16 cellular contexts compared by ENCODE assay signal in genomic region chr10:58622286-58622685, GRCh38.
"Had no signal": no experiment of that assay in that cellular context is flagged by ENCODE, and none has a peak within 500 bp of the region (broad histone marks: within the 10 kb centered on the region; RNA-seq: fewer than 3 reads in every experiment).

No MANE protein-coding gene starts in this region.

- H2AFZ ChIP-seq: hepatocyte had no signal

- H3K27me3 ChIP-seq: gastroesophageal sphincter, hepatocyte, pancreas, stomach, uterus had no signal

- H3K4me1 ChIP-seq: gastroesophageal sphincter, pancreas, stomach, uterus had no signal

- H3K36me3 Mint-ChIP-seq: activated naive CD4-positive, alpha-beta T cell treated with anti-CD3 and anti-CD28 coated beads, Interleukin-2, amount 10 ng/mL, durations not matched to agents 7 days and 5 days had no signal

- FAIRE-seq: pancreas had no signal

- ATAC-seq: activated T-helper 17 cell treated with anti-CD3 and anti-CD28 coated beads, Interleukin-2, amount 50 U/mL, for 72 hours; gastroesophageal sphincter; pancreas had no signal

- H3K4me3 ChIP-seq: gastroesophageal sphincter, hepatocyte, pancreas, stomach, uterus had no signal

- H3K4me2 ChIP-seq: hepatocyte had no signal

- H3K9me3 ChIP-seq: gastroesophageal sphincter, pancreas, stomach, uterus had no signal

- H3K9me3 Mint-ChIP-seq: activated naive CD4-positive, alpha-beta T cell treated with anti-CD3 and anti-CD28 coated beads, Interleukin-2, amount 10 ng/mL, durations not matched to agents 7 days and 5 days; activated T-helper 17 cell treated with anti-CD3 and anti-CD28 coated beads, Interleukin-2, amount 50 U/mL, for 72 hours; T-helper 1 cell treated with Interleukin-12 subunit alpha and Interleukin-12 subunit beta and Interleukin-4 antibody, amounts not matched to agents 30 μg/mL and 1 μg/mL, for 36 hours had no signal

- H3K4me1 Mint-ChIP-seq: activated naive CD4-positive, alpha-beta T cell treated with anti-CD3 and anti-CD28 coated beads, Interleukin-2, amount 10 ng/mL, durations not matched to agents 7 days and 5 days; activated T-helper 17 cell treated with anti-CD3 and anti-CD28 coated beads, Interleukin-2, amount 50 U/mL, for 72 hours had no signal

- H3K27ac Mint-ChIP-seq: activated naive CD4-positive, alpha-beta T cell treated with anti-CD3 and anti-CD28 coated beads, Interleukin-2, amount 10 ng/mL, durations not matched to agents 7 days and 5 days; activated T-helper 17 cell treated with anti-CD3 and anti-CD28 coated beads, Interleukin-2, amount 50 U/mL, for 72 hours; T-helper 1 cell treated with Interleukin-12 subunit alpha and Interleukin-12 subunit beta and Interleukin-4 antibody, amounts not matched to agents 30 μg/mL and 1 μg/mL, for 36 hours had no signal

- H3K4me3 Mint-ChIP-seq: activated naive CD4-positive, alpha-beta T cell treated with anti-CD3 and anti-CD28 coated beads, Interleukin-2, amount 10 ng/mL, durations not matched to agents 7 days and 5 days; activated T-helper 17 cell treated with anti-CD3 and anti-CD28 coated beads, Interleukin-2, amount 50 U/mL, for 72 hours; brain; T-helper 1 cell treated with Interleukin-12 subunit alpha and Interleukin-12 subunit beta and Interleukin-4 antibody, amounts not matched to agents 30 μg/mL and 1 μg/mL, for 36 hours had no signal

- H3K27ac ChIP-seq: gastroesophageal sphincter, hepatocyte, pancreas, stomach, uterus had no signal

- DNase-seq: activated CD4-positive, alpha-beta T cell treated with anti-CD3 and anti-CD28 coated beads for 4 hours; activated CD8-positive, alpha-beta memory T cell treated with anti-CD3 and anti-CD28 coated beads for 24 hours; activated naive CD4-positive, alpha-beta T cell treated with anti-CD3 and anti-CD28 coated beads, Interleukin-2, amount 10 ng/mL, durations not matched to agents 7 days and 5 days; dermis blood vessel endothelial cell; erythroblast; kidney; mesendoderm; pancreas; stimulated activated CD4-positive, alpha-beta T cell treated with anti-CD3 and anti-CD28 coated beads, Interleukin-4, amount 100 ng/mL, for 4 hours; stomach; uterus had no signal

- H3K36me3 ChIP-seq: gastroesophageal sphincter, pancreas, stomach, uterus had no signal

- H3K27me3 Mint-ChIP-seq: activated naive CD4-positive, alpha-beta T cell treated with anti-CD3 and anti-CD28 coated beads, Interleukin-2, amount 10 ng/mL, durations not matched to agents 7 days and 5 days; activated T-helper 17 cell treated with anti-CD3 and anti-CD28 coated beads, Interleukin-2, amount 50 U/mL, for 72 hours; brain had no signal
